Comparison of ENCODE assay signal across 10 cellular contexts in genomic region chr1:47435506-47436303, GRCh38. TPM values are rescaled to one million over a fixed set of nuclear protein-coding genes. Genes with fewer than 3 reads are reported as not detected.
DNase-seq lines count a peak whose midpoint lies in the region; ATAC-seq and TF ChIP-seq lines count a peak whose summit lies in the region.
"Had no signal": no experiment of that assay in that cellular context is flagged by ENCODE, and none has a peak within 500 bp of the region (broad histone marks: within the 10 kb centered on the region; RNA-seq: fewer than 3 reads in every experiment).

No MANE protein-coding gene starts in this region.

- H2AK5ac ChIP-seq in mesendoderm (ENCODE audit: low read length): no peak overlapping the region

- H3K4ac ChIP-seq in mesendoderm (ENCODE audit: low read depth, low read length): no peak overlapping the region

- peaks cover 21% of the 10 kb centered on the region for H3K36me3 ChIP-seq in HAP-1 (replicated peaks)
- no peaks in the 10 kb centered on the region for H3K36me3 ChIP-seq in mesendoderm (ENCODE audit: control insufficient read depth, insufficient read depth, low read length)
- no peaks in the 10 kb centered on the region for H3K36me3 ChIP-seq in upper lobe of left lung
- H3K36me3 ChIP-seq: cardiac muscle cell had no signal

- no peak for ATAC-seq in activated CD8-positive, alpha-beta T cell treated with anti-CD3 and anti-CD28 coated beads, Interleukin-2, amount 10 ng/mL, durations not matched to agents 7 days and 5 days
- ATAC-seq in memory B cell (ENCODE audit: low read depth): no peak
- no peak for ATAC-seq in HG02885 (IDR thresholded peaks at IDR 0.05; ENCODE audit: poor library complexity, unreplicated experiment)
- ATAC-seq in upper lobe of left lung (ENCODE audit: low FRiP score in 2 of 2): no peak

- H3K18ac ChIP-seq in mesendoderm (ENCODE audit: low read length): no peak overlapping the region

- no peak for TF ChIP-seq CTCF in CD14-positive monocyte (IDR thresholded peaks at IDR 0.05)
- TF ChIP-seq CTCF in upper lobe of left lung (IDR thresholded peaks at IDR 0.05): no peak

- H2BK120ac ChIP-seq in mesendoderm (ENCODE audit: low read depth, low read length): no peak overlapping the region

- CTCF ChIA-PET in activated CD8-positive, alpha-beta T cell treated with anti-CD3 and anti-CD28 coated beads, Interleukin-2, amount 10 ng/mL, durations not matched to agents 7 days and 5 days (lab: Charles Lee): interaction anchor here (0.6 to 6.1 kb wide), 25 partner anchors 8 to 319 kb away, joined by 3 to 71 read pairs (median 4); partner anchors contain the start of genes CMPK1 and STIL

- TF ChIP-seq POLR2A in upper lobe of left lung (IDR thresholded peaks at IDR 0.05): no peak

- H3K4me2 ChIP-seq in mesendoderm (ENCODE audit: low read length): no peak overlapping the region

- no peak overlapping the region for H3K56ac ChIP-seq in mesendoderm (ENCODE audit: low read length)

- no peak overlapping the region for H3K9ac ChIP-seq in mesendoderm (ENCODE audit: low read length)

- H3K36me3 Mint-ChIP-seq in CD14-positive monocyte (peaks cover 25 to 38% of the 10 kb centered on the region in 2 donors), memory B cell (no peaks in the 10 kb centered on the region)
- peaks cover 39% of the 10 kb centered on the region for H3K36me3 Mint-ChIP-seq in activated CD8-positive, alpha-beta T cell treated with anti-CD3 and anti-CD28 coated beads, Interleukin-2, amount 10 ng/mL, durations not matched to agents 7 days and 5 days (ENCODE audit: low read depth)

- H3K27me3 Mint-ChIP-seq in CD14-positive monocyte (ENCODE audit: low read depth in 3 of 3): peaks cover 51 to 66% (median 56%) of the 10 kb centered on the region in 3 donors
- H3K27me3 Mint-ChIP-seq in activated CD8-positive, alpha-beta T cell treated with anti-CD3 and anti-CD28 coated beads, Interleukin-2, amount 10 ng/mL, durations not matched to agents 7 days and 5 days (ENCODE audit: low read depth): peaks cover 30% of the 10 kb centered on the region
- peaks cover 13% of the 10 kb centered on the region for H3K27me3 Mint-ChIP-seq in memory B cell

- H2BK15ac ChIP-seq in mesendoderm (replicated peaks; ENCODE audit: low read depth): no peak overlapping the region

- intact Hi-C loops in CD14-positive monocyte (cut with micrococcal nuclease): loop anchor here (5.0 to 10.0 kb wide), 3 partner anchors 98 to 289 kb away; no protein-coding TSS in a partner anchor

- no peaks in the 10 kb centered on the region for H3K9me3 ChIP-seq in HAP-1
- no peaks in the 10 kb centered on the region for H3K9me3 ChIP-seq in upper lobe of left lung

- in situ Hi-C loops in HAP-1 (cut with MboI; ENCODE audit: low sequenced_read_pairs): no loop called here

- no peak for DNase-seq in CD14-positive monocyte (ENCODE audit: low spot score)
- no peak for DNase-seq in HAP-1 (ENCODE audit: low spot score in 2 of 2)
- DNase-seq in activated CD8-positive, alpha-beta T cell treated with anti-CD3 and anti-CD28 coated beads, Interleukin-2, amount 10 ng/mL, durations not matched to agents 7 days and 5 days: no peak
- DNase-seq in memory B cell (ENCODE audit: low spot score in 2 of 2): no peak
- no peak for DNase-seq in mesendoderm
- DNase-seq in stimulated activated CD4-positive, alpha-beta T cell treated with anti-CD3 and anti-CD28 coated beads, Interleukin-4, amount 100 ng/mL, for 24 hours: no peak
- no peak for DNase-seq in upper lobe of left lung

- TF ChIP-seq EP300 in upper lobe of left lung (IDR thresholded peaks at IDR 0.05): no peak

- H3K4me1 Mint-ChIP-seq in CD14-positive monocyte (peaks cover 53% of the 10 kb centered on the region), memory B cell (peaks cover 30% of the 10 kb centered on the region)
- H3K4me1 Mint-ChIP-seq in activated CD8-positive, alpha-beta T cell treated with anti-CD3 and anti-CD28 coated beads, Interleukin-2, amount 10 ng/mL, durations not matched to agents 7 days and 5 days (ENCODE audit: low read depth): peaks cover 51% of the 10 kb centered on the region

- H3K27ac Mint-ChIP-seq in CD14-positive monocyte (peak overlapping the region in 1 of 7 donors; percentile 83), memory B cell (no peak overlapping the region)
- no peak overlapping the region for H3K27ac Mint-ChIP-seq in activated CD8-positive, alpha-beta T cell treated with anti-CD3 and anti-CD28 coated beads, Interleukin-2, amount 10 ng/mL, durations not matched to agents 7 days and 5 days

- H3K79me1 ChIP-seq in mesendoderm (ENCODE audit: low read length): no peaks in the 10 kb centered on the region

- H3K79me2 ChIP-seq in mesendoderm (ENCODE audit: control insufficient read depth, insufficient read depth, low read length): no peaks in the 10 kb centered on the region

- H3K4me3 Mint-ChIP-seq in CD14-positive monocyte (peak overlapping the region; percentile 85 to 93), memory B cell (peak overlapping the region; percentile 89)
- peak overlapping the region; percentile 93 for H3K4me3 Mint-ChIP-seq in activated CD8-positive, alpha-beta T cell treated with anti-CD3 and anti-CD28 coated beads, Interleukin-2, amount 10 ng/mL, durations not matched to agents 7 days and 5 days

- POLR2A ChIA-PET in activated CD8-positive, alpha-beta T cell treated with anti-CD3 and anti-CD28 coated beads, Interleukin-2, amount 10 ng/mL, durations not matched to agents 7 days and 5 days (lab: Charles Lee): no interaction called here

- H3K27ac ChIP-seq in mesendoderm (ENCODE audit: low read depth, low read length) (no peak overlapping the region), upper lobe of left lung (no peak overlapping the region)
- H3K27ac ChIP-seq: cardiac muscle cell had no signal

- no peak overlapping the region for H3K23ac ChIP-seq in mesendoderm (ENCODE audit: low read length)

- H3K27me3 ChIP-seq in HAP-1 (ENCODE audit: low read depth) (no peaks in the 10 kb centered on the region), mesendoderm (ENCODE audit: insufficient read depth, low read length, poor library complexity) (peaks cover 55% of the 10 kb centered on the region), upper lobe of left lung (peaks cover 2 to 43% (median 28%) of the 10 kb centered on the region in 4 donors)

- H4K8ac ChIP-seq in mesendoderm (ENCODE audit: low read depth, low read length): no peak overlapping the region

- H4K5ac ChIP-seq in mesendoderm (ENCODE audit: low read length): no peak overlapping the region

- H3K4me1 ChIP-seq in HAP-1: peaks cover 5% of the 10 kb centered on the region
- peaks cover 16% of the 10 kb centered on the region for H3K4me1 ChIP-seq in mesendoderm (ENCODE audit: control insufficient read depth, low read depth, low read length)
- H3K4me1 ChIP-seq in upper lobe of left lung: peaks cover 34 to 70% (median 54%) of the 10 kb centered on the region in 4 donors

- WGBS in mesendoderm (ENCODE audit: extremely low coverage, insufficient coverage, low lambda C conversion rate): no CpG with 5 or more reads among the region's 6 CpGs
- 73 to 82% methylated on average over 6 of the region's 6 CpGs for WGBS in upper lobe of left lung, 2 donors

- H3K9me3 Mint-ChIP-seq in CD14-positive monocyte (peaks cover 0 to 39% (median 29%) of the 10 kb centered on the region in 7 donors), memory B cell (no peaks in the 10 kb centered on the region)
- no peaks in the 10 kb centered on the region for H3K9me3 Mint-ChIP-seq in activated CD8-positive, alpha-beta T cell treated with anti-CD3 and anti-CD28 coated beads, Interleukin-2, amount 10 ng/mL, durations not matched to agents 7 days and 5 days (ENCODE audit: insufficient read depth)

- no peak overlapping the region for H2BK5ac ChIP-seq in mesendoderm (ENCODE audit: low read length)

- H3K4me3 ChIP-seq in HAP-1 (peak overlapping the region; percentile 60), mesendoderm (ENCODE audit: low read length) (no peak overlapping the region), upper lobe of left lung (no peak overlapping the region)

RNA-seq across cellular contexts. Expression of gene FOXD2, which starts 2.1 kb away (rescaled TPM):
- under 1 TPM in 1 of 2 donors, not detected in 1; 0.11 TPM for polyA plus RNA-seq in CD14-positive monocyte
- under 1 TPM; 0.24 to 0.31 TPM for total RNA-seq in activated CD8-positive, alpha-beta T cell treated with anti-CD3 and anti-CD28 coated beads, Interleukin-2, amount 10 ng/mL, durations not matched to agents 7 days and 5 days
- 0.01 TPM for polyA plus RNA-seq in mesendoderm (2013, experiment 1 of 2)
- polyA plus RNA-seq in mesendoderm (2013, experiment 2 of 2): 0.01 TPM
- total RNA-seq in upper lobe of left lung: under 1 TPM; under 0.01 to 0.69 (median 0.40) TPM
- total RNA-seq: cardiac muscle cell had no signal

RNA-seq across cellular contexts. Expression of gene FOXE3, which starts 19.6 kb away (rescaled TPM):
- not detected for polyA plus RNA-seq in CD14-positive monocyte
- total RNA-seq in activated CD8-positive, alpha-beta T cell treated with anti-CD3 and anti-CD28 coated beads, Interleukin-2, amount 10 ng/mL, durations not matched to agents 7 days and 5 days: not detected
- 0.17 TPM for polyA plus RNA-seq in mesendoderm (2013, experiment 1 of 2)
- 0.17 TPM for polyA plus RNA-seq in mesendoderm (2013, experiment 2 of 2)
- not detected for total RNA-seq in upper lobe of left lung
- total RNA-seq: cardiac muscle cell, lung microvascular endothelial cell had no signal
- polyA plus RNA-seq: cardiac muscle cell had no signal
